In genomic region chr2:203282101-203282500, GRCh38 we compare ENCODE assay signal across 7 cellular contexts.
"Had no signal": no experiment of that assay in that cellular context is flagged by ENCODE, and none has a peak within 500 bp of the region (broad histone marks: within the 10 kb centered on the region; RNA-seq: fewer than 3 reads in every experiment).

No MANE protein-coding gene starts in this region.

- H3K4me1 Mint-ChIP-seq: IgD-negative memory B cell had no signal

- DNase-seq: IMR-90, KBM-7, KG1 had no signal

- H3K27ac ChIP-seq: HL-60 had no signal

- H3K27ac Mint-ChIP-seq: IgD-negative memory B cell had no signal

- H3K9me3 Mint-ChIP-seq: IgD-negative memory B cell had no signal

- ATAC-seq: HepG2, K562 had no signal

- H3K4me3 Mint-ChIP-seq: IgD-negative memory B cell had no signal

- H3K27me3 Mint-ChIP-seq: IgD-negative memory B cell had no signal

- H3K4me3 ChIP-seq: K562 had no signal
